In genomic region chr3:58609990-58610389, GRCh38 we compare ENCODE assay signal across 16 cellular contexts. TPM values are rescaled to one million over a fixed set of nuclear protein-coding genes. Genes with fewer than 3 reads are reported as not detected.
DNase-seq lines count a peak whose midpoint lies in the region; ATAC-seq and TF ChIP-seq lines count a peak whose summit lies in the region.
"Had no signal": no experiment of that assay in that cellular context is flagged by ENCODE, and none has a peak within 500 bp of the region (broad histone marks: within the 10 kb centered on the region; RNA-seq: fewer than 3 reads in every experiment).

No MANE protein-coding gene starts in this region.

- DNase-seq in Caki2 (ENCODE audit: low read depth) (peak; percentile 69), fibroblast of mammary gland (ENCODE audit: low read depth) (peak; percentile 48), CD1c-positive myeloid dendritic cell (ENCODE audit: extremely low spot score) (no peak), amygdala (lab: John Stamatoyannopoulos, UW) (no peak), NCI-H2107 (lab: John Stamatoyannopoulos, UW) (no peak)
- DNase-seq: activated T-cell treated with anti-CD3 and anti-CD28 coated beads, Interleukin-2, amount 50 U/mL, for 1 hour; effector memory CD4-positive, alpha-beta T cell; naive B cell; NCI-H748 treated with DMSO at 0.1 percent for 48 hours had no signal

- no peak overlapping the region for H3K4me3 ChIP-seq in fibroblast of mammary gland (ENCODE audit: control insufficient read depth, low read depth, low read length)
- H3K4me3 ChIP-seq: BLaER1 treated with 17β-estradiol and CSF1 and Interleukin-3, amounts not matched to agents 10 nM and 100 nM; body of pancreas; gastroesophageal sphincter had no signal

- peak; percentile 89 for ATAC-seq in GM19351 (IDR thresholded peaks at IDR 0.05; ENCODE audit: unreplicated experiment)
- peak; percentile 56 for ATAC-seq in HG03439 (IDR thresholded peaks at IDR 0.05; ENCODE audit: unreplicated experiment)
- ATAC-seq in GM18517 (IDR thresholded peaks at IDR 0.05; ENCODE audit: unreplicated experiment), result no peak
- ATAC-seq: body of pancreas, gastroesophageal sphincter, WTC11 had no signal

- in situ Hi-C loops in Caki2 (cut with HindIII; ENCODE audit: low pct_unique_long_range_greater_than_20kb, low sequenced_read_pairs), result no loop called here

- TF ChIP-seq CTCF in fibroblast of mammary gland (conservative IDR thresholded peaks at IDR 0.05; ENCODE audit: control insufficient read depth, insufficient read depth, low read depth, low read length), result no peak

RNA-seq across cellular contexts. Expression of gene FAM107A, which starts 32.8 kb away (rescaled TPM):
- total RNA-seq in Caki2 (2014; rRNA removed; shearing (Covaris generic); ENCODE audit: low replicate concordance), result not detected in 2 replicates

RNA-seq across cellular contexts. Expression of gene FAM3D, which starts 56.6 kb away (rescaled TPM):
- not detected in 2 replicates for total RNA-seq in Caki2 (2014; rRNA removed; shearing (Covaris generic); ENCODE audit: low replicate concordance)

Comparison
In these comparisons a context has a peak if more than half of its experiments do, and no peak if none do; other contexts are left out.
1. DNase-seq: peak in Caki2 (single experiment) and fibroblast of mammary gland (single experiment); none in CD1c-positive myeloid dendritic cell (single experiment), amygdala (0 of 56) and NCI-H2107 (single experiment).